In the genomic region with DNA sequence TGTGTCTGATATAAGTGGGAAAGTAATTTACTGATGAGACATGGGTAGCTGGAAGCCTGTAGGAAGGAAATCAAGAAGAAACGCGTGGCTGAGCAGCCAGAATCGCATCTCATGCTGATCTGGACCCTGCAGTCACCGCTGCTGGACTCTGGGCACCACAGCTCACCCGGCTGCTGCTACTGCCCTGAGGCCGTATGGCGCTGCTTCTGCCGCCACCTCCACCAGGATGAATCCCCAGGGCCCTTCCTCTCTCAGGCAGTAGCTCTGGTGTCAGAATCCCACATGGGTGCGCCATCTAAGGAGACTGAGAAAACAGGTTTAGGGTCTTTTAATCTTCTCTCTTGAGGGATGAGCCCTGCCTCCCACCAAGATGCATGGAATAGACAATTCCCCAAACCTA, we compare ENCODE assay signal across 18 cellular contexts.
DNase-seq lines count a peak whose midpoint lies in the region; ATAC-seq, FAIRE-seq and TF ChIP-seq lines count a peak whose summit lies in the region.
"Had no signal": no experiment of that assay in that cellular context is flagged by ENCODE, and none has a peak within 500 bp of the region (broad histone marks: within the 10 kb centered on the region; RNA-seq: fewer than 3 reads in every experiment).

No MANE protein-coding gene starts in this region.

- H3K27ac ChIP-seq in HepG2 (ENCODE audit: extremely low read length, insufficient read depth, low read length) (no peak overlapping the region), right lobe of liver (no peak overlapping the region), caudate nucleus (ENCODE audit: low read depth, low read length) (peak overlapping the region; percentile 37), neuronal stem cell (replicated peaks; ENCODE audit: low read length) (no peak overlapping the region)
- H3K27ac ChIP-seq: 22Rv1, BLaER1 had no signal

- no peak overlapping the region for H4K91ac ChIP-seq in neuronal stem cell (ENCODE audit: low read depth, low read length, poor library complexity)

- peak overlapping the region; percentile 22 for H3K23ac ChIP-seq in neuronal stem cell (ENCODE audit: low read depth, low read length, poor library complexity)

- BruUV-seq in HepG2 (replicated peaks; lab: Mats Ljungman, UMichigan): no TSS peak

- H3K4me2 ChIP-seq in HepG2 (ENCODE audit: low read depth, low read length) (no peak overlapping the region), neuronal stem cell (ENCODE audit: insufficient read depth, low read length, poor library complexity, severe bottlenecking) (no peak overlapping the region)
- H3K4me2 ChIP-seq: BLaER1 had no signal

- TF ChIP-seq CTCF in HepG2 (CRISPR knock-in tag; IDR thresholded peaks at IDR 0.05) (no peak), right lobe of liver (IDR thresholded peaks at IDR 0.05) (no peak)

- H3K18ac ChIP-seq in neuronal stem cell (ENCODE audit: low read length): no peak overlapping the region

- H2BK15ac ChIP-seq in neuronal stem cell (ENCODE audit: low read length): no peak overlapping the region

- H2BK120ac ChIP-seq in neuronal stem cell (ENCODE audit: low read depth, low read length): no peak overlapping the region

- no peaks in the 10 kb centered on the region; the same call in 1 of the 2 replicates for H4K20me1 ChIP-seq in HepG2 (ENCODE audit: insufficient read depth, low read length)
- H4K20me1 ChIP-seq: BLaER1 had no signal

- H3K9me3 ChIP-seq in HepG2 (ENCODE audit: low read length): no peaks in the 10 kb centered on the region
- H3K9me3 ChIP-seq in right lobe of liver: no peaks in the 10 kb centered on the region
- H3K9me3 ChIP-seq in neuronal stem cell (replicated peaks in 1 of 2; ENCODE audit: control insufficient read depth in 2 of 2, insufficient read depth in 1 of 2, low read depth in 1 of 2, low read length in 2 of 2): no peaks in the 10 kb centered on the region
- H3K9me3 ChIP-seq: BLaER1, Caco-2 had no signal

- H3K79me1 ChIP-seq in neuronal stem cell (ENCODE audit: low read depth, low read length): no peaks in the 10 kb centered on the region

- no peak overlapping the region for H2BK12ac ChIP-seq in neuronal stem cell (ENCODE audit: low read length)

- no peak overlapping the region for H3K14ac ChIP-seq in neuronal stem cell (ENCODE audit: low read length)

- TF ChIP-seq EP300 in HepG2 (IDR thresholded peaks at IDR 0.05; ENCODE audit: low read depth in 2 of 2, low read length in 2 of 2): no peak
- TF ChIP-seq EP300 in HepG2 (CRISPR knock-in tag; IDR thresholded peaks at IDR 0.05; ENCODE audit: borderline replicate concordance): no peak

- H2AFZ ChIP-seq in HepG2 (ENCODE audit: low read length) (no peak overlapping the region), neuronal stem cell (ENCODE audit: low read length) (no peak overlapping the region)

- H2AK5ac ChIP-seq in neuronal stem cell (ENCODE audit: low read depth, low read length): no peak overlapping the region

- no peaks in the 10 kb centered on the region for H3K79me2 ChIP-seq in HepG2 (ENCODE audit: insufficient read depth, low read length)

- TF ChIP-seq POLR2A in HepG2 (IDR thresholded peaks at IDR 0.05; ENCODE audit: insufficient read depth in 1 of 2, low read depth in 2 of 2, low read length in 2 of 2): no peak
- TF ChIP-seq POLR2A in right lobe of liver (IDR thresholded peaks at IDR 0.05): no peak

- H3K4me1 ChIP-seq in HepG2 (ENCODE audit: insufficient read depth, low read length): peaks cover 12% of the 10 kb centered on the region; the same call in 1 of the 2 replicates
- H3K4me1 ChIP-seq in right lobe of liver: no peaks in the 10 kb centered on the region
- H3K4me1 ChIP-seq in neuronal stem cell (ENCODE audit: control insufficient read depth in 2 of 2, insufficient read depth in 1 of 2, low read depth in 1 of 2, low read length in 2 of 2): peaks cover 0 to 1% of the 10 kb centered on the region in 2 donors
- H3K4me1 ChIP-seq: BLaER1, Caco-2 had no signal

- in situ Hi-C loops in HepG2 (cut with HindIII; ENCODE audit: extremely low pct_ligation_motif_present, low pct_unique_long_range_greater_than_20kb): no loop called here

- peak; percentile 26; the same call in 1 of the 3 replicates for ATAC-seq in HepG2
- no peak for ATAC-seq in right lobe of liver
- ATAC-seq in GM19328 (IDR thresholded peaks at IDR 0.05; ENCODE audit: unreplicated experiment): no peak
- ATAC-seq in left colon: no peak

- H4K8ac ChIP-seq in neuronal stem cell (ENCODE audit: low read depth, low read length): no peak overlapping the region

- no peak for TF ChIP-seq RAD21 in HepG2 (CRISPR knock-in tag; IDR thresholded peaks at IDR 0.05)

- H3K9ac ChIP-seq in HepG2 (ENCODE audit: insufficient read depth, low read depth, low read length) (no peak overlapping the region), neuronal stem cell (ENCODE audit: low read depth, low read length, poor library complexity) (no peak overlapping the region)
- H3K9ac ChIP-seq: BLaER1 had no signal

- FAIRE-seq in HepG2 (lab: Jason Lieb, UNC): no peak
- FAIRE-seq: GM19239, HTR-8/SVneo had no signal

- peak; percentile 46 for DNase-seq in NCI-H146 (lab: John Stamatoyannopoulos, UW)
- DNase-seq in NCI-H146 treated with DMSO at 0.1 percent for 48 hours (lab: John Stamatoyannopoulos, UW; ENCODE audit: unreplicated experiment): no peak
- DNase-seq in HepG2 (ENCODE audit: low spot score): no peak
- no peak for DNase-seq in right lobe of liver
- DNase-seq in caudate nucleus (lab: John Stamatoyannopoulos, UW): no peak
- no peak for DNase-seq in neuronal stem cell (ENCODE audit: low spot score)
- DNase-seq in left colon: no peak
- DNase-seq: Caco-2; CD8-positive, alpha-beta memory T cell; DND-41; GF-D8; HCEC 1CT; HFFc6 had no signal

- intact Hi-C loops in HepG2 (cut with micrococcal nuclease; ENCODE audit: unreplicated experiment) (no loop called here), right lobe of liver (cut with DNase I) (no loop called here), left colon (cut with DNase I, micrococcal nuclease) (no loop called here)

- peaks cover 2 to 4% of the 10 kb centered on the region in 2 experiments; a peak in 2 of 5 replicates for H3K27me3 ChIP-seq in HepG2 (ENCODE audit: control insufficient read depth in 1 of 2, insufficient read depth in 2 of 2, low read length in 2 of 2)
- H3K27me3 ChIP-seq in right lobe of liver: no peaks in the 10 kb centered on the region
- no peaks in the 10 kb centered on the region for H3K27me3 ChIP-seq in neuronal stem cell (ENCODE audit: control insufficient read depth in 3 of 3, insufficient read depth in 3 of 3, low read depth in 1 of 3, low read length in 3 of 3)
- H3K27me3 ChIP-seq: BLaER1 had no signal

- POLR2A ChIA-PET in HepG2 (lab: Yijun Ruan, JAX): no interaction called here

- H3K36me3 ChIP-seq in HepG2 (replicated peaks in 1 of 2; ENCODE audit: control insufficient read depth in 1 of 2, insufficient read depth in 2 of 2, low read length in 2 of 2) (no peaks in the 10 kb centered on the region), right lobe of liver (no peaks in the 10 kb centered on the region), neuronal stem cell (replicated peaks in 1 of 2; ENCODE audit: control insufficient read depth in 2 of 2, insufficient read depth in 2 of 2, low read length in 2 of 2) (no peaks in the 10 kb centered on the region)
- H3K36me3 ChIP-seq: BLaER1 had no signal

- no peak overlapping the region for H3K4ac ChIP-seq in neuronal stem cell (ENCODE audit: low read length)

- H3K4me3 ChIP-seq in HepG2 (replicated peaks in 1 of 3; ENCODE audit: insufficient read depth in 1 of 3, low read depth in 2 of 3, low read length in 3 of 3) (no peak overlapping the region), right lobe of liver (no peak overlapping the region), neuronal stem cell (ENCODE audit: low read length in 2 of 2) (no peak overlapping the region)
- H3K4me3 ChIP-seq: BLaER1 had no signal

- CTCF ChIA-PET in HepG2 (lab: Yijun Ruan, JAX; ENCODE audit: low intra/inter-chr PET ratio, low total read pairs): no interaction called here

- WGBS in HepG2 (ENCODE audit: low lambda C conversion rate): 0% methylated on average over 4 of the region's 9 CpGs
- WGBS in right lobe of liver (ENCODE audit: insufficient coverage, low coverage, low lambda C conversion rate, missing lambda C conversion rate): 69% methylated on average over 2 of the region's 9 CpGs
- WGBS in neuronal stem cell (ENCODE audit: extremely low coverage in 2 of 2, insufficient read length in 2 of 2, insufficient replicate concordance in 1 of 2), 2 donors: no CpG with 5 or more reads among the region's 9 CpGs

- H2BK5ac ChIP-seq in neuronal stem cell (ENCODE audit: low read length): no peak overlapping the region

TF ChIP-seq in HepG2, 621 proteins besides CTCF, POLR2A, EP300 and RAD21 (continues in another document):
- no peak for TF ChIP-seq ZFP1 (CRISPR knock-in tag; IDR thresholded peaks at IDR 0.05)
- TF ChIP-seq, protein P1, sequence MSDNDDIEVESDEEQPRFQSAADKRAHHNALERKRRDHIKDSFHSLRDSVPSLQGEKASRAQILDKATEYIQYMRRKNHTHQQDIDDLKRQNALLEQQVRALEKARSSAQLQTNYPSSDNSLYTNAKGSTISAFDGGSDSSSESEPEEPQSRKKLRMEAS (IDR thresholded peaks at IDR 0.05): no peak
- TF ChIP-seq, protein P2, sequence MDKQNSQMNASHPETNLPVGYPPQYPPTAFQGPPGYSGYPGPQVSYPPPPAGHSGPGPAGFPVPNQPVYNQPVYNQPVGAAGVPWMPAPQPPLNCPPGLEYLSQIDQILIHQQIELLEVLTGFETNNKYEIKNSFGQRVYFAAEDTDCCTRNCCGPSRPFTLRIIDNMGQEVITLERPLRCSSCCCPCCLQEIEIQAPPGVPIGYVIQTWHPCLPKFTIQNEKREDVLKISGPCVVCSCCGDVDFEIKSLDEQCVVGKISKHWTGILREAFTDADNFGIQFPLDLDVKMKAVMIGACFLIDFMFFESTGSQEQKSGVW (CRISPR knock-in tag; IDR thresholded peaks at IDR 0.05; ENCODE audit: borderline replicate concordance): no peak
- TF ChIP-seq, protein P3, sequence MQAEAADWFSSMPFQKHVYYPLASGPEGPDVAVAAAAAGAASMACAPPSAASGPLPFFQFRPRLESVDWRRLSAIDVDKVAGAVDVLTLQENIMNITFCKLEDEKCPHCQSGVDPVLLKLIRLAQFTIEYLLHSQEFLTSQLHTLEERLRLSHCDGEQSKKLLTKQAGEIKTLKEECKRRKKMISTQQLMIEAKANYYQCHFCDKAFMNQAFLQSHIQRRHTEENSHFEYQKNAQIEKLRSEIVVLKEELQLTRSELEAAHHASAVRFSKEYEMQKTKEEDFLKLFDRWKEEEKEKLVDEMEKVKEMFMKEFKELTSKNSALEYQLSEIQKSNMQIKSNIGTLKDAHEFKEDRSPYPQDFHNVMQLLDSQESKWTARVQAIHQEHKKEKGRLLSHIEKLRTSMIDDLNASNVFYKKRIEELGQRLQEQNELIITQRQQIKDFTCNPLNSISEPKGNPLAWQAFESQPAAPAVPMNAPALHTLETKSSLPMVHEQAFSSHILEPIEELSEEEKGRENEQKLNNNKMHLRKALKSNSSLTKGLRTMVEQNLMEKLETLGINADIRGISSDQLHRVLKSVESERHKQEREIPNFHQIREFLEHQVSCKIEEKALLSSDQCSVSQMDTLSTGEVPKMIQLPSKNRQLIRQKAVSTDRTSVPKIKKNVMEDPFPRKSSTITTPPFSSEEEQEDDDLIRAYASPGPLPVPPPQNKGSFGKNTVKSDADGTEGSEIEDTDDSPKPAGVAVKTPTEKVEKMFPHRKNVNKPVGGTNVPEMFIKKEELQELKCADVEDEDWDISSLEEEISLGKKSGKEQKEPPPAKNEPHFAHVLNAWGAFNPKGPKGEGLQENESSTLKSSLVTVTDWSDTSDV (CRISPR knock-in tag; IDR thresholded peaks at IDR 0.05): no peak
